19 cellular contexts compared by ENCODE assay signal in genomic region chr10:106816318-106817085, GRCh38.
"Had no signal": no experiment of that assay in that cellular context is flagged by ENCODE, and none has a peak within 500 bp of the region (broad histone marks: within the 10 kb centered on the region; RNA-seq: fewer than 3 reads in every experiment).

No MANE protein-coding gene starts in this region.

- H3K9me3 ChIP-seq: body of pancreas, vagina had no signal

- H3K36me3 ChIP-seq: vagina had no signal

- H3K27me3 Mint-ChIP-seq: activated CD4-positive, alpha-beta T cell treated with anti-CD3 and anti-CD28 coated beads, Interleukin-2, amount 10 ng/mL, durations not matched to agents 24 days and 14 days; activated naive CD8-positive, alpha-beta T cell treated with anti-CD3 and anti-CD28 coated beads for 36 hours; central memory CD8-positive, alpha-beta T cell; stimulated activated memory B cell treated with anti-CD40 and anti-IgM and Interleukin-4, amounts not matched to agents 10 μg/mL and 1 μg/mL and 100 μg/mL, for 72 hours had no signal

- H3K27ac Mint-ChIP-seq: activated CD4-positive, alpha-beta T cell treated with anti-CD3 and anti-CD28 coated beads, Interleukin-2, amount 10 ng/mL, durations not matched to agents 24 days and 14 days; activated CD8-positive, alpha-beta T cell treated with anti-CD3 and anti-CD28 coated beads, Interleukin-2, amount 10 ng/mL, durations not matched to agents 7 days and 5 days; activated naive CD8-positive, alpha-beta T cell treated with anti-CD3 and anti-CD28 coated beads for 36 hours; mesothelial cell of epicardium; stimulated activated memory B cell treated with anti-CD40 and anti-IgM and Interleukin-4, amounts not matched to agents 10 μg/mL and 1 μg/mL and 100 μg/mL, for 72 hours had no signal

- ATAC-seq: activated CD8-positive, alpha-beta T cell treated with anti-CD3 and anti-CD28 coated beads, Interleukin-2, amount 10 ng/mL, durations not matched to agents 7 days and 5 days; body of pancreas; foreskin keratinocyte; left cardiac atrium; stimulated activated memory B cell treated with anti-CD40 and anti-IgM and Interleukin-4, amounts not matched to agents 10 μg/mL and 1 μg/mL and 100 μg/mL, for 72 hours had no signal

- H3K27ac ChIP-seq: body of pancreas, coronary artery, foreskin keratinocyte, parathyroid adenoma, vagina had no signal

- H3K4me3 Mint-ChIP-seq: activated CD4-positive, alpha-beta T cell treated with anti-CD3 and anti-CD28 coated beads, Interleukin-2, amount 10 ng/mL, durations not matched to agents 24 days and 14 days; activated CD8-positive, alpha-beta T cell treated with anti-CD3 and anti-CD28 coated beads, Interleukin-2, amount 10 ng/mL, durations not matched to agents 7 days and 5 days; activated naive CD8-positive, alpha-beta T cell treated with anti-CD3 and anti-CD28 coated beads for 36 hours; central memory CD8-positive, alpha-beta T cell; mesothelial cell of epicardium; stimulated activated memory B cell treated with anti-CD40 and anti-IgM and Interleukin-4, amounts not matched to agents 10 μg/mL and 1 μg/mL and 100 μg/mL, for 72 hours had no signal

- H3K4me3 ChIP-seq: body of pancreas, coronary artery, lung, vagina had no signal

- H3K36me3 Mint-ChIP-seq: activated naive CD8-positive, alpha-beta T cell treated with anti-CD3 and anti-CD28 coated beads for 36 hours; mesothelial cell of epicardium; stimulated activated memory B cell treated with anti-CD40 and anti-IgM and Interleukin-4, amounts not matched to agents 10 μg/mL and 1 μg/mL and 100 μg/mL, for 72 hours had no signal

- H3K27me3 ChIP-seq: body of pancreas, foreskin keratinocyte, vagina had no signal

- H3K9ac ChIP-seq: parathyroid adenoma had no signal

- H3K4me1 ChIP-seq: body of pancreas, foreskin keratinocyte, parathyroid adenoma, vagina had no signal

- DNase-seq: activated CD4-positive, alpha-beta T cell treated with anti-CD3 and anti-CD28 coated beads, Interleukin-2, amount 10 ng/mL, durations not matched to agents 24 days and 14 days; activated CD4-positive, CD25-positive, alpha-beta regulatory T cell; activated CD8-positive, alpha-beta memory T cell treated with anti-CD3 and anti-CD28 coated beads, Interleukin-2, amount 50 U/mL, for 4 hours; activated CD8-positive, alpha-beta T cell treated with anti-CD3 and anti-CD28 coated beads, Interleukin-2, amount 10 ng/mL, durations not matched to agents 7 days and 5 days; activated gamma-delta T cell; activated naive CD8-positive, alpha-beta T cell treated with anti-CD3 and anti-CD28 coated beads for 36 hours; activated T-cell treated with anti-CD3 and anti-CD28 coated beads, Interleukin-2, amount 50 U/mL, for 48 hours; body of pancreas; effector memory CD4-positive, alpha-beta T cell; foreskin keratinocyte; left cardiac atrium; stimulated activated CD4-positive, alpha-beta T cell treated with anti-CD3 and anti-CD28 coated beads, Interleukin-2, amount 100 ng/mL, for 48 hours had no signal

- H3K9me3 Mint-ChIP-seq: activated CD4-positive, alpha-beta T cell treated with anti-CD3 and anti-CD28 coated beads, Interleukin-2, amount 10 ng/mL, durations not matched to agents 24 days and 14 days; activated naive CD8-positive, alpha-beta T cell treated with anti-CD3 and anti-CD28 coated beads for 36 hours; mesothelial cell of epicardium; stimulated activated memory B cell treated with anti-CD40 and anti-IgM and Interleukin-4, amounts not matched to agents 10 μg/mL and 1 μg/mL and 100 μg/mL, for 72 hours had no signal

- H3K4me1 Mint-ChIP-seq: activated naive CD8-positive, alpha-beta T cell treated with anti-CD3 and anti-CD28 coated beads for 36 hours; central memory CD8-positive, alpha-beta T cell; stimulated activated memory B cell treated with anti-CD40 and anti-IgM and Interleukin-4, amounts not matched to agents 10 μg/mL and 1 μg/mL and 100 μg/mL, for 72 hours had no signal
